8 cellular contexts compared by ENCODE assay signal in the genomic region with DNA sequence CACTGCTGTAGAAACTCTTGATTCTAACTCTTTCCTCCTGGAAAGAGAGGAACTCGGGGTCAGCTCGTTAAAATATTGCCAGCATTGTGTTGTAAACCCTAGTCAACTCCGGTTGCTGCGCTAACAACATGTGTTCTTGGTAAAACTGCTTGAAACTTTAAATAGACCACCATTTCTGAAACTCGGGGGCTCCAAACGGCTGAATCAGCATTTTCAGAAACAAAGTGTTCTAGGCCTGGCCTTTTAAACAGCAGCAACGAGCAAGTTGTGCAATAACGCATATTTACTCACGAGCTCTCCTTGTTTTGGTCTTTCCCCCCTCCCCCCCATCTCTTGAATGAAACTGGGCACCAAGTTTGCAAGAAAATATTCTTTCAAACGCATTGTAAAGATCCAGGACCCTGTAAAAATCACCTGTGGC. TPM values are rescaled to one million over a fixed set of nuclear protein-coding genes. Genes with fewer than 3 reads are reported as not detected.
DNase-seq lines count a peak whose midpoint lies in the region; ATAC-seq, FAIRE-seq and TF ChIP-seq lines count a peak whose summit lies in the region.

No MANE protein-coding gene starts in this region.

- CTCF ChIA-PET in activated CD8-positive, alpha-beta memory T cell treated with anti-CD3 and anti-CD28 coated beads, Interleukin-2, amount 10 ng/mL, durations not matched to agents 7 days and 5 days (lab: Charles Lee), result no interaction called here

- peaks cover 2% of the 10 kb centered on the region for H3K9me3 Mint-ChIP-seq in activated CD8-positive, alpha-beta memory T cell treated with anti-CD3 and anti-CD28 coated beads, Interleukin-2, amount 10 ng/mL, durations not matched to agents 7 days and 5 days (ENCODE audit: low read depth)
- no peaks in the 10 kb centered on the region for H3K9me3 Mint-ChIP-seq in activated naive CD8-positive, alpha-beta T cell treated with anti-CD3 and anti-CD28 coated beads, Interleukin-2, amount 50 U/mL, for 24 hours

- no peaks in the 10 kb centered on the region for H3K36me3 ChIP-seq in kidney (ENCODE audit: control insufficient read depth in 1 of 2, insufficient read depth in 2 of 2, low read length in 2 of 2)
- H3K36me3 ChIP-seq in thymus (ENCODE audit: control insufficient read depth, insufficient read depth), result no peaks in the 10 kb centered on the region

- H3K27ac ChIP-seq in kidney (ENCODE audit: low read depth in 2 of 2, low read length in 2 of 2), result peak overlapping the region in 1 of 2 donors; percentile 56
- H3K27ac ChIP-seq in thymus (ENCODE audit: low read depth), result no peak overlapping the region

- H3K36me3 Mint-ChIP-seq in activated CD8-positive, alpha-beta memory T cell treated with anti-CD3 and anti-CD28 coated beads, Interleukin-2, amount 10 ng/mL, durations not matched to agents 7 days and 5 days, result no peaks in the 10 kb centered on the region
- H3K36me3 Mint-ChIP-seq in activated naive CD8-positive, alpha-beta T cell treated with anti-CD3 and anti-CD28 coated beads, Interleukin-2, amount 50 U/mL, for 24 hours (ENCODE audit: low read depth), result no peaks in the 10 kb centered on the region

- ATAC-seq in activated CD8-positive, alpha-beta memory T cell treated with anti-CD3 and anti-CD28 coated beads, Interleukin-2, amount 10 ng/mL, durations not matched to agents 7 days and 5 days, result no peak
- ATAC-seq in activated naive CD8-positive, alpha-beta T cell treated with anti-CD3 and anti-CD28 coated beads, Interleukin-2, amount 50 U/mL, for 24 hours, result no peak
- ATAC-seq in GM18520 (IDR thresholded peaks at IDR 0.05; ENCODE audit: unreplicated experiment), result no peak
- ATAC-seq in HG03139 (IDR thresholded peaks at IDR 0.05; ENCODE audit: unreplicated experiment), result no peak

- no peak overlapping the region for H3K27ac Mint-ChIP-seq in activated CD8-positive, alpha-beta memory T cell treated with anti-CD3 and anti-CD28 coated beads, Interleukin-2, amount 10 ng/mL, durations not matched to agents 7 days and 5 days
- no peak overlapping the region for H3K27ac Mint-ChIP-seq in activated naive CD8-positive, alpha-beta T cell treated with anti-CD3 and anti-CD28 coated beads, Interleukin-2, amount 50 U/mL, for 24 hours

- H3K4me1 ChIP-seq in kidney (ENCODE audit: control insufficient read depth in 1 of 2, insufficient read depth in 1 of 2, low read depth in 1 of 2, low read length in 2 of 2) (peaks cover 10 to 11% of the 10 kb centered on the region in 2 donors), thymus (ENCODE audit: control insufficient read depth, insufficient read depth, low read length) (peaks cover 3% of the 10 kb centered on the region)

- H3K9ac ChIP-seq in kidney (ENCODE audit: low read length in 2 of 2), result peak overlapping the region; percentile 41 to 81

- no peak for DNase-seq in activated CD8-positive, alpha-beta memory T cell treated with anti-CD3 and anti-CD28 coated beads, Interleukin-2, amount 10 ng/mL, durations not matched to agents 7 days and 5 days
- DNase-seq in activated CD8-positive, alpha-beta memory T cell treated with anti-CD3 and anti-CD28 coated beads, Interleukin-2, amount 50 U/mL, for 4 hours, result no peak
- DNase-seq in activated naive CD8-positive, alpha-beta T cell treated with anti-CD3 and anti-CD28 coated beads, Interleukin-2, amount 50 U/mL, for 24 hours, result no peak
- DNase-seq in kidney (no peak), T1000 (lab: John Stamatoyannopoulos, UW) (no peak)

- peaks cover 67% of the 10 kb centered on the region for H3K27me3 Mint-ChIP-seq in activated CD8-positive, alpha-beta memory T cell treated with anti-CD3 and anti-CD28 coated beads, Interleukin-2, amount 10 ng/mL, durations not matched to agents 7 days and 5 days
- H3K27me3 Mint-ChIP-seq in activated naive CD8-positive, alpha-beta T cell treated with anti-CD3 and anti-CD28 coated beads, Interleukin-2, amount 50 U/mL, for 24 hours, result peaks cover 59% of the 10 kb centered on the region

- peaks cover 0 to 5% of the 10 kb centered on the region in 2 donors for H3K9me3 ChIP-seq in kidney (ENCODE audit: control insufficient read depth in 1 of 2, low read length in 2 of 2)
- peaks cover 1% of the 10 kb centered on the region for H3K9me3 ChIP-seq in thymus (ENCODE audit: control insufficient read depth)

- TF ChIP-seq CTCF in kidney (IDR thresholded peaks at IDR 0.05; ENCODE audit: borderline replicate concordance, extremely low read depth, insufficient read depth), result no peak

- WGBS in thymus, result 30% methylated on average over 10 of the region's 10 CpGs

- H3K4me3 Mint-ChIP-seq in activated CD8-positive, alpha-beta memory T cell treated with anti-CD3 and anti-CD28 coated beads, Interleukin-2, amount 10 ng/mL, durations not matched to agents 7 days and 5 days, result peak overlapping the region; percentile 55
- peak overlapping the region; percentile 76 for H3K4me3 Mint-ChIP-seq in activated naive CD8-positive, alpha-beta T cell treated with anti-CD3 and anti-CD28 coated beads, Interleukin-2, amount 50 U/mL, for 24 hours

- peak overlapping the region; percentile 84 to 85 for H3K4me3 ChIP-seq in kidney (ENCODE audit: low read length in 2 of 2)
- peak overlapping the region; percentile 60 for H3K4me3 ChIP-seq in thymus (ENCODE audit: low read length)

- H3K4me1 Mint-ChIP-seq in activated CD8-positive, alpha-beta memory T cell treated with anti-CD3 and anti-CD28 coated beads, Interleukin-2, amount 10 ng/mL, durations not matched to agents 7 days and 5 days, result peaks cover 4% of the 10 kb centered on the region
- peaks cover 8% of the 10 kb centered on the region for H3K4me1 Mint-ChIP-seq in activated naive CD8-positive, alpha-beta T cell treated with anti-CD3 and anti-CD28 coated beads, Interleukin-2, amount 50 U/mL, for 24 hours

- intact Hi-C loops in kidney (cut with DNase I), result no loop called here

- peaks cover 43% of the 10 kb centered on the region for H3K27me3 ChIP-seq in thymus (ENCODE audit: control insufficient read depth, insufficient read depth)

- no peak for FAIRE-seq in kidney (lab: Jason Lieb, UNC)

RNA-seq across cellular contexts. Expression of a gene that starts 9.2 kb away (rescaled TPM):
- total RNA-seq in activated CD8-positive, alpha-beta memory T cell treated with anti-CD3 and anti-CD28 coated beads, Interleukin-2, amount 10 ng/mL, durations not matched to agents 7 days and 5 days, result 1 to 10 TPM; 3.9 TPM
- 57.8 TPM for total RNA-seq in kidney
- polyA plus RNA-seq in kidney (ENCODE audit: insufficient read depth, low read depth, low replicate concordance) (32.3 TPM), thymus (7.8 TPM)

Comparison
In these comparisons a context has a peak if more than half of its experiments do, and no peak if none do; other contexts are left out.
1. RNA of a gene that starts 9.2 kb away (total RNA-seq): 57.8 TPM in kidney (single experiment); 3.9 TPM in activated CD8-positive, alpha-beta memory T cell treated with anti-CD3 and anti-CD28 coated beads, Interleukin-2, amount 10 ng/mL, durations not matched to agents 7 days and 5 days; every median in the first group is over 10 times any median in the second.